Comparison of ENCODE assay signal across 1 cellular context in the genomic region with DNA sequence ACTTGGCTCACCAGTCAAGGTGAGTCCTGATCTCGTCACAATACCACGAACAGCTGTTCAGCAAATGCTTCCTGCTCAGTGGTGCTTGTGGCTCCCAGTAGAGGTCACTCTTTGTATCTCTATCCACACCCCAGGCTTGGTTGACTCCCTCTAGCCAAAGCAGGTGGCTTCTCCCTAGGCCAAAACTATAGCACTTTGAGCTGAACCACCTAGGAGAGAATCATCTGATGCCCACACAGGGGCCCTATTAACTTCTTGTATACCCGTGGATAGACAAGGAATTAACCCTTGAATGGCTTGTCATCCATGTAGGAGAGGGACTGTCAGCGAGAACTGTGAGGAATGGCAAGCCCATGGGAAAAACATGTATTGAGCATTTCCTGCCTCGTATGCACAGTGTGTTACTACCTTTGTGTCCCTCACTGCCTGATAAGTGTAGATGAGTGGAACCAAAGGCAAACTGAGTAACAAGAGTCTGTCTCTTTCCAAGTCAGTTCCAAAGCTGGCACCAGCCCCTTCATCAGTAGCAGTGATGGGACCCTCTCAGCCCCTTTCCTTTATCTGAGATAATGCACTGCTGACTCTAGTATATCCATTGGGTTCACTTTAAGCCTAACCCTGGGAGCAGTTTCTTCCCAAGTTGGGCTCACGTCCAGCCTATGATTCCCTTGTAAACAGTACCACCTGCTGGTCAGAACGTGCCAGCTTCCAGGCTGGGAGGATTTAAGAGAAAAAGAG.
TF ChIP-seq lines count a peak whose summit lies in the region.

No MANE protein-coding gene starts in this region.

TF ChIP-seq in HepG2, 621 proteins besides CTCF, POLR2A, EP300 and RAD21 (continued from another document and continues in another):
- no peak for TF ChIP-seq RERE (CRISPR knock-in tag; IDR thresholded peaks at IDR 0.05; ENCODE audit: low read depth)
- no peak for TF ChIP-seq IKZF1 (IDR thresholded peaks at IDR 0.05)
- peak; percentile 56; the same call in 1 of the 2 replicates for TF ChIP-seq ZNF615 (CRISPR knock-in tag; IDR thresholded peaks at IDR 0.05; ENCODE audit: borderline replicate concordance)
- TF ChIP-seq ZNF816 (CRISPR knock-in tag; IDR thresholded peaks at IDR 0.05; ENCODE audit: borderline replicate concordance): 0 out of 2 replicates have a peak, but pooled peaks have one; percentile 70
- peak; percentile 52; the same call in 1 of the 2 replicates for TF ChIP-seq FOXC1 (CRISPR knock-in tag; IDR thresholded peaks at IDR 0.05; ENCODE audit: borderline replicate concordance)
- 0 out of 2 replicates have a peak, but pooled peaks have one; percentile 71 for TF ChIP-seq ZNF737 (CRISPR knock-in tag; IDR thresholded peaks at IDR 0.05; ENCODE audit: borderline replicate concordance)
- TF ChIP-seq ARID2 (CRISPR knock-in tag; IDR thresholded peaks at IDR 0.05; ENCODE audit: borderline replicate concordance): 0 out of 2 replicates have a peak, but pooled peaks have one; percentile 35
- TF ChIP-seq, protein P1, sequence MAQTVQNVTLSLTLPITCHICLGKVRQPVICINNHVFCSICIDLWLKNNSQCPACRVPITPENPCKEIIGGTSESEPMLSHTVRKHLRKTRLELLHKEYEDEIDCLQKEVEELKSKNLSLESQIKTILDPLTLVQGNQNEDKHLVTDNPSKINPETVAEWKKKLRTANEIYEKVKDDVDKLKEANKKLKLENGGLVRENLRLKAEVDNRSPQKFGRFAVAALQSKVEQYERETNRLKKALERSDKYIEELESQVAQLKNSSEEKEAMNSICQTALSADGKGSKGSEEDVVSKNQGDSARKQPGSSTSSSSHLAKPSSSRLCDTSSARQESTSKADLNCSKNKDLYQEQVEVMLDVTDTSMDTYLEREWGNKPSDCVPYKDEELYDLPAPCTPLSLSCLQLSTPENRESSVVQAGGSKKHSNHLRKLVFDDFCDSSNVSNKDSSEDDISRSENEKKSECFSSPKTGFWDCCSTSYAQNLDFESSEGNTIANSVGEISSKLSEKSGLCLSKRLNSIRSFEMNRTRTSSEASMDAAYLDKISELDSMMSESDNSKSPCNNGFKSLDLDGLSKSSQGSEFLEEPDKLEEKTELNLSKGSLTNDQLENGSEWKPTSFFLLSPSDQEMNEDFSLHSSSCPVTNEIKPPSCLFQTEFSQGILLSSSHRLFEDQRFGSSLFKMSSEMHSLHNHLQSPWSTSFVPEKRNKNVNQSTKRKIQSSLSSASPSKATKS (CRISPR knock-in tag; IDR thresholded peaks at IDR 0.05): peak; percentile 53; the same call in 1 of the 2 replicates
- TF ChIP-seq, protein P2, sequence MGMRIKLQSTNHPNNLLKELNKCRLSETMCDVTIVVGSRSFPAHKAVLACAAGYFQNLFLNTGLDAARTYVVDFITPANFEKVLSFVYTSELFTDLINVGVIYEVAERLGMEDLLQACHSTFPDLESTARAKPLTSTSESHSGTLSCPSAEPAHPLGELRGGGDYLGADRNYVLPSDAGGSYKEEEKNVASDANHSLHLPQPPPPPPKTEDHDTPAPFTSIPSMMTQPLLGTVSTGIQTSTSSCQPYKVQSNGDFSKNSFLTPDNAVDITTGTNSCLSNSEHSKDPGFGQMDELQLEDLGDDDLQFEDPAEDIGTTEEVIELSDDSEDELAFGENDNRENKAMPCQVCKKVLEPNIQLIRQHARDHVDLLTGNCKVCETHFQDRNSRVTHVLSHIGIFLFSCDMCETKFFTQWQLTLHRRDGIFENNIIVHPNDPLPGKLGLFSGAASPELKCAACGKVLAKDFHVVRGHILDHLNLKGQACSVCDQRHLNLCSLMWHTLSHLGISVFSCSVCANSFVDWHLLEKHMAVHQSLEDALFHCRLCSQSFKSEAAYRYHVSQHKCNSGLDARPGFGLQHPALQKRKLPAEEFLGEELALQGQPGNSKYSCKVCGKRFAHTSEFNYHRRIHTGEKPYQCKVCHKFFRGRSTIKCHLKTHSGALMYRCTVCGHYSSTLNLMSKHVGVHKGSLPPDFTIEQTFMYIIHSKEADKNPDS (CRISPR knock-in tag; IDR thresholded peaks at IDR 0.05): peak; percentile 60; the same call in 1 of the 2 replicates
- 0 out of 2 replicates have a peak, but pooled peaks have one; percentile 47 for TF ChIP-seq ZNF136 (CRISPR knock-in tag; IDR thresholded peaks at IDR 0.05; ENCODE audit: low read depth)
- 0 out of 2 replicates have a peak, but pooled peaks have one; percentile 31 for TF ChIP-seq ZNF75D (CRISPR knock-in tag; IDR thresholded peaks at IDR 0.05; ENCODE audit: borderline replicate concordance)
- TF ChIP-seq ZNF782 (CRISPR knock-in tag; IDR thresholded peaks at IDR 0.05; ENCODE audit: borderline replicate concordance): peak; percentile 63; the same call in 1 of the 2 replicates
- no peak for TF ChIP-seq ZNF660 (CRISPR knock-in tag; IDR thresholded peaks at IDR 0.05; ENCODE audit: borderline replicate concordance, low read depth)
- TF ChIP-seq JARID2 (CRISPR knock-in tag; IDR thresholded peaks at IDR 0.05; ENCODE audit: insufficient replicate concordance): peak; percentile 84
- peak; percentile 59; the same call in 1 of the 2 replicates for TF ChIP-seq TSC22D2 (CRISPR knock-in tag; IDR thresholded peaks at IDR 0.05; ENCODE audit: borderline replicate concordance)
- no peak for TF ChIP-seq NR2F6 (IDR thresholded peaks at IDR 0.05)
- 0 out of 2 replicates have a peak, but pooled peaks have one; percentile 29 for TF ChIP-seq NR2F6 (CRISPR knock-in tag; IDR thresholded peaks at IDR 0.05)
- TF ChIP-seq PPARG (CRISPR knock-in tag; conservative IDR thresholded peaks at IDR 0.05): peak; percentile 60; the same call in 1 of the 2 replicates
- no peak for TF ChIP-seq TFDP1 (CRISPR knock-in tag; IDR thresholded peaks at IDR 0.05; ENCODE audit: borderline replicate concordance)
- TF ChIP-seq ZNF343 (CRISPR knock-in tag; IDR thresholded peaks at IDR 0.05): no peak
- TF ChIP-seq GZF1 (CRISPR knock-in tag; IDR thresholded peaks at IDR 0.05): peak; percentile 74; the same call in 1 of the 2 replicates
- 0 out of 2 replicates have a peak, but pooled peaks have one; percentile 18 for TF ChIP-seq NAIF1 (CRISPR knock-in tag; IDR thresholded peaks at IDR 0.05; ENCODE audit: borderline replicate concordance)
- TF ChIP-seq, protein P3, sequence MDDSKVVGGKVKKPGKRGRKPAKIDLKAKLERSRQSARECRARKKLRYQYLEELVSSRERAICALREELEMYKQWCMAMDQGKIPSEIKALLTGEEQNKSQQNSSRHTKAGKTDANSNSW (CRISPR knock-in tag; IDR thresholded peaks at IDR 0.05; ENCODE audit: borderline replicate concordance): no peak
- peak; percentile 78; the same call in 1 of the 2 replicates for TF ChIP-seq SSRP1 (CRISPR knock-in tag; IDR thresholded peaks at IDR 0.05)
- peak; percentile 25; the same call in 1 of the 2 replicates for TF ChIP-seq PHF20 (CRISPR knock-in tag; IDR thresholded peaks at IDR 0.05)
- TF ChIP-seq SOX13 (IDR thresholded peaks at IDR 0.05): no peak
- 0 out of 4 replicates have a peak, but pooled peaks of 1 of the 2 experiments have one; percentile 11 for TF ChIP-seq SOX13 (CRISPR knock-in tag; conservative IDR thresholded peaks at IDR 0.05 in 1 of 2, IDR thresholded peaks at IDR 0.05 in 1 of 2)
- TF ChIP-seq ZNF331 (CRISPR knock-in tag; IDR thresholded peaks at IDR 0.05): 0 out of 2 replicates have a peak, but pooled peaks have one; percentile 33
- TF ChIP-seq, protein P4, sequence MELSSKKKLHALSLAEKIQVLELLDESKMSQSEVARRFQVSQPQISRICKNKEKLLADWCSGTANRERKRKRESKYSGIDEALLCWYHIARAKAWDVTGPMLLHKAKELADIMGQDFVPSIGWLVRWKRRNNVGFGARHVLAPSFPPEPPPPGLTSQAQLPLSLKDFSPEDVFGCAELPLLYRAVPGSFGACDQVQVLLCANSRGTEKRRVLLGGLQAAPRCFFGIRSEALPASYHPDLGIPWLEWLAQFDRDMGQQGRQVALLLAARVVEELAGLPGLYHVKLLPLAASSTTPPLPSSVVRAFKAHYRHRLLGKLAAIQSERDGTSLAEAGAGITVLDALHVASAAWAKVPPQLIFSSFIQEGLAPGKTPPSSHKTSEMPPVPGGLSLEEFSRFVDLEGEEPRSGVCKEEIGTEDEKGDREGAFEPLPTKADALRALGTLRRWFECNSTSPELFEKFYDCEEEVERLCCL (CRISPR knock-in tag; IDR thresholded peaks at IDR 0.05; ENCODE audit: borderline replicate concordance): peak; percentile 85; the same call in 1 of the 2 replicates
- TF ChIP-seq ATF1 (CRISPR knock-in tag; IDR thresholded peaks at IDR 0.05): peak; percentile 20; the same call in 1 of the 2 replicates
- TF ChIP-seq ZFY (CRISPR knock-in tag; IDR thresholded peaks at IDR 0.05): 0 out of 2 replicates have a peak, but pooled peaks have one; percentile 14
- TF ChIP-seq ZBTB20 (CRISPR knock-in tag; IDR thresholded peaks at IDR 0.05; ENCODE audit: borderline replicate concordance, low read depth): 0 out of 2 replicates have a peak, but pooled peaks have one; percentile 36
- 0 out of 2 replicates have a peak, but pooled peaks have one; percentile 37 for TF ChIP-seq MIXL1 (CRISPR knock-in tag; IDR thresholded peaks at IDR 0.05)
- TF ChIP-seq HOXD1 (CRISPR knock-in tag; IDR thresholded peaks at IDR 0.05): no peak
- peak; percentile 89 for TF ChIP-seq KDM3A (CRISPR knock-in tag; IDR thresholded peaks at IDR 0.05; ENCODE audit: low read depth)
- TF ChIP-seq ZFAT (CRISPR knock-in tag; conservative IDR thresholded peaks at IDR 0.05): no peak
- TF ChIP-seq, protein P5, sequence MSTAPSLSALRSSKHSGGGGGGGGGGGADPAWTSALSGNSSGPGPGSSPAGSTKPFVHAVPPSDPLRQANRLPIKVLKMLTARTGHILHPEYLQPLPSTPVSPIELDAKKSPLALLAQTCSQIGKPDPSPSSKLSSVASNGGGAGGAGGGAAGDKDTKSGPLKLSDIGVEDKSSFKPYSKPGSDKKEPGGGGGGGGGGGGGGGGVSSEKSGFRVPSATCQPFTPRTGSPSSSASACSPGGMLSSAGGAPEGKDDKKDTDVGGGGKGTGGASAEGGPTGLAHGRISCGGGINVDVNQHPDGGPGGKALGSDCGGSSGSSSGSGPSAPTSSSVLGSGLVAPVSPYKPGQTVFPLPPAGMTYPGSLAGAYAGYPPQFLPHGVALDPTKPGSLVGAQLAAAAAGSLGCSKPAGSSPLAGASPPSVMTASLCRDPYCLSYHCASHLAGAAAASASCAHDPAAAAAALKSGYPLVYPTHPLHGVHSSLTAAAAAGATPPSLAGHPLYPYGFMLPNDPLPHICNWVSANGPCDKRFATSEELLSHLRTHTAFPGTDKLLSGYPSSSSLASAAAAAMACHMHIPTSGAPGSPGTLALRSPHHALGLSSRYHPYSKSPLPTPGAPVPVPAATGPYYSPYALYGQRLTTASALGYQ (CRISPR knock-in tag; IDR thresholded peaks at IDR 0.05): no peak
- 0 out of 2 replicates have a peak, but pooled peaks have one; percentile 24 for TF ChIP-seq CSRNP1 (CRISPR knock-in tag; IDR thresholded peaks at IDR 0.05)
- 0 out of 2 replicates have a peak, but pooled peaks have one; percentile 18 for TF ChIP-seq ZNF777 (CRISPR knock-in tag; IDR thresholded peaks at IDR 0.05)
- TF ChIP-seq ZSCAN9 (CRISPR knock-in tag; IDR thresholded peaks at IDR 0.05; ENCODE audit: borderline replicate concordance): peak; percentile 85; the same call in 1 of the 2 replicates
- TF ChIP-seq MED1 (CRISPR knock-in tag; IDR thresholded peaks at IDR 0.05): 0 out of 2 replicates have a peak, but pooled peaks have one; percentile 19
- TF ChIP-seq STAG1 (CRISPR knock-in tag; IDR thresholded peaks at IDR 0.05): peak; percentile 97
